In genomic region chr1:35557118-35557610, GRCh38 we compare ENCODE assay signal across 1 cellular context.
A peak's percentile ranks its signal among the peaks of the same experiment; 100 is the strongest.
TF ChIP-seq lines count a peak whose summit lies in the region.

KIAA0319L (minus strand) TSS chr1:35557403; CDS start chr1:35554491, 2,912 bp downstream.

TF ChIP-seq in GM12878, 131 proteins besides CTCF, POLR2A, EP300 and RAD21 (continued from another document):
- 0 out of 2 replicates have a peak, but pooled peaks have one; percentile 34 for TF ChIP-seq ZNF687 (IDR thresholded peaks at IDR 0.05)
- TF ChIP-seq CHD4 (IDR thresholded peaks at IDR 0.05), result no peak
- TF ChIP-seq MTA2 (IDR thresholded peaks at IDR 0.05; ENCODE audit: low read depth), result no peak; the same call in 1 of the 2 replicates
- TF ChIP-seq NR2C1 (IDR thresholded peaks at IDR 0.05), result no peak
- no peak; the same call in 1 of the 2 replicates for TF ChIP-seq RUNX3 (IDR thresholded peaks at IDR 0.05; ENCODE audit: low read length)
- no peak for TF ChIP-seq ZSCAN29 (IDR thresholded peaks at IDR 0.05)
- TF ChIP-seq ZNF217 (IDR thresholded peaks at IDR 0.05), result no peak
- no peak for TF ChIP-seq ZZZ3 (IDR thresholded peaks at IDR 0.05; ENCODE audit: control insufficient read depth, insufficient read length, low read depth)
- no peak for TF ChIP-seq PAX5 (IDR thresholded peaks at IDR 0.05; ENCODE audit: borderline replicate concordance, low read depth, low read length)
TF ChIP-seq in GM12878: peak in this region for 12.
